Comparison of ENCODE assay signal across 1 cellular context in genomic region chr3:13470894-13471574, GRCh38.
TF ChIP-seq lines count a peak whose summit lies in the region.

No MANE protein-coding gene starts in this region.

TF ChIP-seq in HepG2, 621 proteins besides CTCF, POLR2A, EP300 and RAD21 (continued from another document and continues in another):
- peak; percentile 76; the same call in 1 of the 2 replicates for TF ChIP-seq SMAD1 (CRISPR knock-in tag; IDR thresholded peaks at IDR 0.05; ENCODE audit: borderline replicate concordance, low read depth)
- peak; percentile 86; the same call in 1 of the 2 replicates for TF ChIP-seq ZNF768 (CRISPR knock-in tag; IDR thresholded peaks at IDR 0.05)
- TF ChIP-seq ZNF329 (CRISPR knock-in tag; IDR thresholded peaks at IDR 0.05; ENCODE audit: low read depth) = no peak
- no peak for TF ChIP-seq NFIB (CRISPR knock-in tag; IDR thresholded peaks at IDR 0.05; ENCODE audit: borderline replicate concordance)
- TF ChIP-seq ZNF142 (CRISPR knock-in tag; IDR thresholded peaks at IDR 0.05) = peak; percentile 29; the same call in 1 of the 2 replicates
- TF ChIP-seq NFAT5 (CRISPR knock-in tag; IDR thresholded peaks at IDR 0.05) = no peak
- TF ChIP-seq SALL1 (CRISPR knock-in tag; IDR thresholded peaks at IDR 0.05) = peak; percentile 98
- TF ChIP-seq ISL2 (CRISPR knock-in tag; IDR thresholded peaks at IDR 0.05) = peak; percentile 73
- TF ChIP-seq ZNF230 (CRISPR knock-in tag; IDR thresholded peaks at IDR 0.05) = no peak
- no peak for TF ChIP-seq DBP (CRISPR knock-in tag; IDR thresholded peaks at IDR 0.05; ENCODE audit: not compliant biosample characterization)
- peak; percentile 89; the same call in 1 of the 2 replicates for TF ChIP-seq ZSCAN9 (CRISPR knock-in tag; IDR thresholded peaks at IDR 0.05; ENCODE audit: borderline replicate concordance)
- no peak for TF ChIP-seq PHB2 (IDR thresholded peaks at IDR 0.05; ENCODE audit: partially characterized antibody)
- peak; percentile 93; the same call in 1 of the 2 replicates for TF ChIP-seq ZNF607 (CRISPR knock-in tag; IDR thresholded peaks at IDR 0.05; ENCODE audit: borderline replicate concordance)
- TF ChIP-seq ZNF792 (CRISPR knock-in tag; IDR thresholded peaks at IDR 0.05) = peak; percentile 92; the same call in 1 of the 2 replicates
- TF ChIP-seq ZNF598 (CRISPR knock-in tag; IDR thresholded peaks at IDR 0.05; ENCODE audit: borderline replicate concordance) = 0 out of 2 replicates have a peak, but pooled peaks have one; percentile 60
- no peak for TF ChIP-seq MYNN (CRISPR knock-in tag; IDR thresholded peaks at IDR 0.05; ENCODE audit: low read depth)
- peak; percentile 81; the same call in 1 of the 2 replicates for TF ChIP-seq ZNF691 (CRISPR knock-in tag; IDR thresholded peaks at IDR 0.05; ENCODE audit: borderline replicate concordance, low read depth)
- no peak for TF ChIP-seq TBP (CRISPR knock-in tag; IDR thresholded peaks at IDR 0.05)
- peak; percentile 96 for TF ChIP-seq AHDC1 (CRISPR knock-in tag; IDR thresholded peaks at IDR 0.05; ENCODE audit: borderline replicate concordance)
- TF ChIP-seq PHF8 (CRISPR knock-in tag; IDR thresholded peaks at IDR 0.05) = no peak
- peak; percentile 83; the same call in 1 of the 2 replicates for TF ChIP-seq NR2C2 (CRISPR knock-in tag; IDR thresholded peaks at IDR 0.05; ENCODE audit: borderline replicate concordance)
- peak; percentile 96 for TF ChIP-seq ZNF3 (CRISPR knock-in tag; IDR thresholded peaks at IDR 0.05)
- TF ChIP-seq TGIF2 (CRISPR knock-in tag; IDR thresholded peaks at IDR 0.05) = peak; percentile 70
- TF ChIP-seq ZSCAN25 (CRISPR knock-in tag; IDR thresholded peaks at IDR 0.05) = peak; percentile 62
- no peak for TF ChIP-seq HNRNPK (IDR thresholded peaks at IDR 0.05; ENCODE audit: low read depth, low read length, poor library complexity, severe bottlenecking)
- no peak; the same call in 1 of the 2 replicates for TF ChIP-seq MTERF4 (CRISPR knock-in tag; IDR thresholded peaks at IDR 0.05)
- peak; percentile 93 for TF ChIP-seq POGZ (CRISPR knock-in tag; IDR thresholded peaks at IDR 0.05)
- TF ChIP-seq POGK (CRISPR knock-in tag; conservative IDR thresholded peaks at IDR 0.05) = 0 out of 2 replicates have a peak, but pooled peaks have one; percentile 69
- peak; percentile 78 for TF ChIP-seq ZBTB33 (CRISPR knock-in tag; IDR thresholded peaks at IDR 0.05)
- peak; percentile 70; the same call in 1 of the 2 replicates for TF ChIP-seq ZNF644 (CRISPR knock-in tag; IDR thresholded peaks at IDR 0.05; ENCODE audit: low read depth)
- TF ChIP-seq SIN3A (IDR thresholded peaks at IDR 0.05; ENCODE audit: borderline replicate concordance, low read depth, low read length) = 0 out of 2 replicates have a peak, but pooled peaks have one; percentile 57
- no peak for TF ChIP-seq NKX3-1 (CRISPR knock-in tag; IDR thresholded peaks at IDR 0.05)
